10 cellular contexts compared by ENCODE assay signal in the genomic region with DNA sequence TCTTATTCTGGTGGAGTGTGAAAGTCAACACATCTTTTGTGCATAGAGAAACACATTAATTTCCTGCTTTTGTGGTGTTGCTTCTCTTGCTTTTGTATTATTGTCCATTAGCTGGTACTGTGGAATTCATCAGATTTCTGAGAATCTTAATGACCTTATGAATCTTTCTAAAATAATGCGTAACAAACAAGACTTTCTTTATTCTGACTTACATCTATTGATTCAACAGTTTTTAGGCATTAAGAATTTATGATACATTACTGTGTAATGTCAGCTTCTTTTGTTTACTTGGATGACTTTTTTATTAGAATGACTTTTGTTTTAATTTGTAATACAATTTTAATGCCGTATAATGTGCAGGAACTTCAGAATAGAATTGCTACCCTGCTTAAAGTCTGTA.
"Had no signal": no experiment of that assay in that cellular context is flagged by ENCODE, and none has a peak within 500 bp of the region (broad histone marks: within the 10 kb centered on the region; RNA-seq: fewer than 3 reads in every experiment).

No MANE protein-coding gene starts in this region.

- DNase-seq: GM23248, GOT3, H9, HCEC 1CT, HFFc6, Karpas-422, KBM-7 had no signal

- H3K9ac ChIP-seq: GM23248, KMS-11 had no signal

- H2AFZ ChIP-seq: GM23248 had no signal

- H3K27ac ChIP-seq: GM23248, HL-60, KMS-11 had no signal

- FAIRE-seq: HepG2 had no signal

- H3K4me3 ChIP-seq: GM23248 had no signal

- ATAC-seq: HepG2 had no signal

- H3K4me2 ChIP-seq: KMS-11 had no signal
